Comparison of ENCODE assay signal across 30 cellular contexts in genomic region chr4:1551211-1551610, GRCh38.
"Had no signal": no experiment of that assay in that cellular context is flagged by ENCODE, and none has a peak within 500 bp of the region (broad histone marks: within the 10 kb centered on the region; RNA-seq: fewer than 3 reads in every experiment).

No MANE protein-coding gene starts in this region.

- H3K27ac ChIP-seq: adrenal gland, body of pancreas, colonic mucosa, epithelial cell of prostate, esophagus squamous epithelium, gastroesophageal sphincter, WERI-Rb-1 had no signal

- H3K27me3 ChIP-seq: adrenal gland, colonic mucosa had no signal

- ATAC-seq: activated CD4-positive, CD25-positive, alpha-beta regulatory T cell treated with anti-CD3 and anti-CD28 coated beads, Interleukin-2, amount 50 U/mL, for 24 hours; activated CD8-positive, alpha-beta memory T cell treated with anti-CD3 and anti-CD28 coated beads, Interleukin-2, amount 10 ng/mL, durations not matched to agents 7 days and 5 days; activated CD8-positive, alpha-beta T cell treated with anti-CD3 and anti-CD28 coated beads, Interleukin-2, amount 10 ng/mL, durations not matched to agents 7 days and 5 days; activated naive CD8-positive, alpha-beta T cell treated with anti-CD3 and anti-CD28 coated beads, Interleukin-2, amount 50 U/mL, for 24 hours; body of pancreas; gastroesophageal sphincter; T-helper 17 cell had no signal

- H3K9me3 ChIP-seq: adrenal gland, body of pancreas, colonic mucosa, esophagus squamous epithelium, gastroesophageal sphincter had no signal

- H3K4me3 ChIP-seq: adrenal gland, body of pancreas, colonic mucosa, esophagus squamous epithelium, gastroesophageal sphincter had no signal

- DNase-seq: activated B cell treated with CpG ODN at 0.5 μM for 24 hours; activated CD4-positive, alpha-beta memory T cell treated with anti-CD3 and anti-CD28 coated beads for 36 hours; activated CD4-positive, alpha-beta T cell treated with anti-CD3 and anti-CD28 coated beads for 48 hours; activated CD8-positive, alpha-beta memory T cell treated with anti-CD3 and anti-CD28 coated beads, Interleukin-2, amount 10 ng/mL, durations not matched to agents 7 days and 5 days; activated CD8-positive, alpha-beta memory T cell treated with anti-CD3 and anti-CD28 coated beads, Interleukin-2, amount 50 U/mL, for 4 hours; activated CD8-positive, alpha-beta T cell treated with anti-CD3 and anti-CD28 coated beads, Interleukin-2, amount 10 ng/mL, durations not matched to agents 7 days and 5 days; activated effector memory CD4-positive, alpha-beta T cell treated with anti-CD3 and anti-CD28 coated beads, Interleukin-2, amount 50 U/mL, for 16 hours; activated naive CD4-positive, alpha-beta T cell treated with anti-CD3 and anti-CD28 coated beads for 36 hours; activated naive CD8-positive, alpha-beta T cell treated with anti-CD3 and anti-CD28 coated beads for 36 hours; activated naive CD8-positive, alpha-beta T cell treated with anti-CD3 and anti-CD28 coated beads, Interleukin-2, amount 50 U/mL, for 24 hours; activated T-cell treated with anti-CD3 and anti-CD28 coated beads, Interleukin-2, amount 50 U/mL, for 1 hour; activated T-cell treated with anti-CD3 and anti-CD28 coated beads, Interleukin-2, amount 50 U/mL, for 48 hours; adrenal gland; amygdala; aorta; body of pancreas; caudate nucleus; colonic mucosa; effector CD8-positive, alpha-beta T cell; esophagus squamous epithelium; foreskin melanocyte; T-helper 1 cell; T-helper 17 cell; T1000; WERI-Rb-1 had no signal

- FAIRE-seq: endometrium, endothelial cell of umbilical vein had no signal

- H3K36me3 ChIP-seq: adrenal gland, colonic mucosa, esophagus squamous epithelium, gastroesophageal sphincter, WERI-Rb-1 had no signal

- H3K4me1 ChIP-seq: adrenal gland, colonic mucosa had no signal
